15 cellular contexts compared by ENCODE assay signal in genomic region chr6:11902527-11902926, GRCh38.
A peak's percentile ranks its signal among the peaks of the same experiment; 100 is the strongest.
DNase-seq lines count a peak whose midpoint lies in the region; ATAC-seq and TF ChIP-seq lines count a peak whose summit lies in the region.
"Had no signal": no experiment of that assay in that cellular context is flagged by ENCODE, and none has a peak within 500 bp of the region (broad histone marks: within the 10 kb centered on the region; RNA-seq: fewer than 3 reads in every experiment).

No MANE protein-coding gene starts in this region.

- TF ChIP-seq CTCF in activated CD8-positive, alpha-beta T cell treated with anti-CD3 and anti-CD28 coated beads for 36 hours (IDR thresholded peaks at IDR 0.05): no peak
- no peak for TF ChIP-seq CTCF in neural progenitor cell (IDR thresholded peaks at IDR 0.05)
- TF ChIP-seq CTCF in coronary artery (IDR thresholded peaks at IDR 0.05): no peak

- peaks cover 9% of the 10 kb centered on the region for H3K27me3 Mint-ChIP-seq in activated CD8-positive, alpha-beta T cell treated with anti-CD3 and anti-CD28 coated beads for 36 hours
- peaks cover 4% of the 10 kb centered on the region for H3K27me3 Mint-ChIP-seq in activated CD8-positive, alpha-beta T cell treated with anti-CD3 and anti-CD28 coated beads, Interleukin-2, amount 10 ng/mL, durations not matched to agents 7 days and 5 days (ENCODE audit: low read depth)
- no peaks in the 10 kb centered on the region for H3K27me3 Mint-ChIP-seq in activated naive CD8-positive, alpha-beta T cell treated with anti-CD3 and anti-CD28 coated beads for 36 hours
- no peaks in the 10 kb centered on the region for H3K27me3 Mint-ChIP-seq in neural progenitor cell (ENCODE audit: insufficient read depth, low read depth)

- H3K4me2 ChIP-seq in neural progenitor cell: no peak overlapping the region
- H3K4me2 ChIP-seq: BLaER1 treated with 17β-estradiol and CSF1 and Interleukin-3, amounts not matched to agents 10 nM and 100 nM had no signal

- intact Hi-C loops in activated CD8-positive, alpha-beta T cell treated with anti-CD3 and anti-CD28 coated beads for 36 hours (cut with micrococcal nuclease): no loop called here

- H3K4me1 ChIP-seq in neural progenitor cell (peaks cover 16% of the 10 kb centered on the region), thymus (ENCODE audit: control insufficient read depth, insufficient read depth, low read length) (no peaks in the 10 kb centered on the region)

- CTCF ChIA-PET in activated CD8-positive, alpha-beta T cell treated with anti-CD3 and anti-CD28 coated beads for 36 hours (lab: Charles Lee): no interaction called here
- CTCF ChIA-PET in activated CD8-positive, alpha-beta T cell treated with anti-CD3 and anti-CD28 coated beads, Interleukin-2, amount 10 ng/mL, durations not matched to agents 7 days and 5 days (lab: Charles Lee): no interaction called here

- peaks cover 16% of the 10 kb centered on the region for H3F3A ChIP-seq in neural progenitor cell (ENCODE audit: low read depth)

- H3K27ac Mint-ChIP-seq in activated CD8-positive, alpha-beta T cell treated with anti-CD3 and anti-CD28 coated beads for 36 hours: no peak overlapping the region
- no peak overlapping the region for H3K27ac Mint-ChIP-seq in activated CD8-positive, alpha-beta T cell treated with anti-CD3 and anti-CD28 coated beads, Interleukin-2, amount 10 ng/mL, durations not matched to agents 7 days and 5 days
- H3K27ac Mint-ChIP-seq in activated naive CD8-positive, alpha-beta T cell treated with anti-CD3 and anti-CD28 coated beads for 36 hours: peak overlapping the region; percentile 11
- H3K27ac Mint-ChIP-seq in neural progenitor cell: no peak overlapping the region
- H3K27ac Mint-ChIP-seq: CD4-positive, CD25-positive, alpha-beta regulatory T cell had no signal

- H3K27me3 ChIP-seq in neural progenitor cell (no peaks in the 10 kb centered on the region), thymus (ENCODE audit: control insufficient read depth, insufficient read depth) (no peaks in the 10 kb centered on the region)
- H3K27me3 ChIP-seq: BLaER1 treated with 17β-estradiol and CSF1 and Interleukin-3, amounts not matched to agents 10 nM and 100 nM had no signal

- POLR2A ChIA-PET in activated CD8-positive, alpha-beta T cell treated with anti-CD3 and anti-CD28 coated beads for 36 hours (lab: Charles Lee): no interaction called here
- POLR2A ChIA-PET in activated CD8-positive, alpha-beta T cell treated with anti-CD3 and anti-CD28 coated beads, Interleukin-2, amount 10 ng/mL, durations not matched to agents 7 days and 5 days (lab: Charles Lee): no interaction called here

- DNase-seq in activated CD8-positive, alpha-beta T cell treated with anti-CD3 and anti-CD28 coated beads for 36 hours: peak; percentile 6
- DNase-seq in activated CD8-positive, alpha-beta T cell treated with anti-CD3 and anti-CD28 coated beads, Interleukin-2, amount 10 ng/mL, durations not matched to agents 7 days and 5 days: no peak
- DNase-seq in activated naive CD8-positive, alpha-beta T cell treated with anti-CD3 and anti-CD28 coated beads for 36 hours: no peak
- DNase-seq in neural progenitor cell (ENCODE audit: low spot score): no peak
- no peak for DNase-seq in coronary artery (ENCODE audit: low spot score)
- DNase-seq in effector CD4-positive, alpha-beta T cell: no peak
- DNase-seq: 8988T; ACHN; CD4-positive, CD25-positive, alpha-beta regulatory T cell; DMS53; IMR-90 had no signal

- WGBS in thymus: 98% methylated on average over 2 of the region's 2 CpGs

- no peaks in the 10 kb centered on the region for H4K20me1 ChIP-seq in neural progenitor cell (ENCODE audit: low read depth)
- H4K20me1 ChIP-seq: BLaER1 treated with 17β-estradiol and CSF1 and Interleukin-3, amounts not matched to agents 10 nM and 100 nM had no signal

- peak overlapping the region; percentile 9 for H2AFZ ChIP-seq in neural progenitor cell (replicated peaks)

- H3K27ac ChIP-seq in neural progenitor cell (no peak overlapping the region), thymus (ENCODE audit: low read depth) (peak overlapping the region; percentile 5), coronary artery (no peak overlapping the region)
- H3K27ac ChIP-seq: BLaER1 treated with 17β-estradiol and CSF1 and Interleukin-3, amounts not matched to agents 10 nM and 100 nM had no signal

- peaks cover 1% of the 10 kb centered on the region for H3K9me3 Mint-ChIP-seq in activated CD8-positive, alpha-beta T cell treated with anti-CD3 and anti-CD28 coated beads for 36 hours
- no peaks in the 10 kb centered on the region for H3K9me3 Mint-ChIP-seq in activated CD8-positive, alpha-beta T cell treated with anti-CD3 and anti-CD28 coated beads, Interleukin-2, amount 10 ng/mL, durations not matched to agents 7 days and 5 days (ENCODE audit: insufficient read depth)
- H3K9me3 Mint-ChIP-seq in activated naive CD8-positive, alpha-beta T cell treated with anti-CD3 and anti-CD28 coated beads for 36 hours: peaks cover 6% of the 10 kb centered on the region
- peaks cover 9% of the 10 kb centered on the region for H3K9me3 Mint-ChIP-seq in neural progenitor cell

- no peak overlapping the region for H3K4me3 Mint-ChIP-seq in activated CD8-positive, alpha-beta T cell treated with anti-CD3 and anti-CD28 coated beads for 36 hours
- H3K4me3 Mint-ChIP-seq in activated CD8-positive, alpha-beta T cell treated with anti-CD3 and anti-CD28 coated beads, Interleukin-2, amount 10 ng/mL, durations not matched to agents 7 days and 5 days: no peak overlapping the region
- H3K4me3 Mint-ChIP-seq in activated naive CD8-positive, alpha-beta T cell treated with anti-CD3 and anti-CD28 coated beads for 36 hours: no peak overlapping the region
- no peak overlapping the region for H3K4me3 Mint-ChIP-seq in neural progenitor cell
- H3K4me3 Mint-ChIP-seq: CD4-positive, CD25-positive, alpha-beta regulatory T cell had no signal

- H3K9ac ChIP-seq in neural progenitor cell: no peak overlapping the region
- H3K9ac ChIP-seq: BLaER1 treated with 17β-estradiol and CSF1 and Interleukin-3, amounts not matched to agents 10 nM and 100 nM had no signal

- H3K36me3 Mint-ChIP-seq in activated CD8-positive, alpha-beta T cell treated with anti-CD3 and anti-CD28 coated beads for 36 hours (ENCODE audit: low read depth): no peaks in the 10 kb centered on the region
- H3K36me3 Mint-ChIP-seq in activated CD8-positive, alpha-beta T cell treated with anti-CD3 and anti-CD28 coated beads, Interleukin-2, amount 10 ng/mL, durations not matched to agents 7 days and 5 days (ENCODE audit: low read depth): no peaks in the 10 kb centered on the region
- H3K36me3 Mint-ChIP-seq in activated naive CD8-positive, alpha-beta T cell treated with anti-CD3 and anti-CD28 coated beads for 36 hours: peaks cover 3% of the 10 kb centered on the region
- no peaks in the 10 kb centered on the region for H3K36me3 Mint-ChIP-seq in neural progenitor cell
- H3K36me3 Mint-ChIP-seq: CD4-positive, CD25-positive, alpha-beta regulatory T cell had no signal

- H3K36me3 ChIP-seq in neural progenitor cell (no peaks in the 10 kb centered on the region), thymus (ENCODE audit: control insufficient read depth, insufficient read depth) (no peaks in the 10 kb centered on the region)
- H3K36me3 ChIP-seq: BLaER1 treated with 17β-estradiol and CSF1 and Interleukin-3, amounts not matched to agents 10 nM and 100 nM had no signal

- H3K4me3 ChIP-seq in neural progenitor cell (no peak overlapping the region), thymus (ENCODE audit: low read length) (no peak overlapping the region), coronary artery (no peak overlapping the region)
- H3K4me3 ChIP-seq: BLaER1 treated with 17β-estradiol and CSF1 and Interleukin-3, amounts not matched to agents 10 nM and 100 nM had no signal

- H3K79me2 ChIP-seq in neural progenitor cell (ENCODE audit: low read depth): no peaks in the 10 kb centered on the region

- peaks cover 21% of the 10 kb centered on the region for H3K4me1 Mint-ChIP-seq in activated CD8-positive, alpha-beta T cell treated with anti-CD3 and anti-CD28 coated beads for 36 hours (ENCODE audit: low read depth)
- peaks cover 19% of the 10 kb centered on the region for H3K4me1 Mint-ChIP-seq in activated CD8-positive, alpha-beta T cell treated with anti-CD3 and anti-CD28 coated beads, Interleukin-2, amount 10 ng/mL, durations not matched to agents 7 days and 5 days (ENCODE audit: low read depth)
- peaks cover 19% of the 10 kb centered on the region for H3K4me1 Mint-ChIP-seq in activated naive CD8-positive, alpha-beta T cell treated with anti-CD3 and anti-CD28 coated beads for 36 hours
- peaks cover 6% of the 10 kb centered on the region for H3K4me1 Mint-ChIP-seq in neural progenitor cell

- ATAC-seq in activated CD8-positive, alpha-beta T cell treated with anti-CD3 and anti-CD28 coated beads for 36 hours: peak; percentile 49
- ATAC-seq in activated CD8-positive, alpha-beta T cell treated with anti-CD3 and anti-CD28 coated beads, Interleukin-2, amount 10 ng/mL, durations not matched to agents 7 days and 5 days: no peak
- no peak for ATAC-seq in GM21723 (IDR thresholded peaks at IDR 0.05; ENCODE audit: unreplicated experiment)
- ATAC-seq: HCT116 had no signal

- H3K9me3 ChIP-seq in neural progenitor cell (ENCODE audit: low read depth) (no peaks in the 10 kb centered on the region), thymus (ENCODE audit: control insufficient read depth) (no peaks in the 10 kb centered on the region)
